In the genomic region with DNA sequence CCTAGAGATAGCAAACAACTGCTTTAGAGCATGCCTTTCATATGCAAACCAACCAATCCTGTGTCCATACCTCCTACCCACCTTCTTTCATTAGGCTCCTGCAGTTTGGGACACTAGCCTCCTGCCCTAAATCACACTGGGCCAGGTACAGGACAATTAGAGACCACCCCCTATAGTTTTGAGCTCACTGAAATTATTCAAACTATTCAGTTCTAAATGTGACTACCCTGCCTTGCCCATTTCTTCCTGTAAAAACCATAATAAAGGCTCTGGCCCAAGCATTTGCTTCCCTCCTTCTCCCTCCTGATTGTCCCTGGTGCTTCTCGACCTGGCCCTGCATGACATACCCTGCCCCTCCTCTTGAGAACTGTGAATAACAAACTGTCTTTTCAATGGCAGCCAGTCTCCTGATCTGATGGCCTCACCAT, we compare ENCODE assay signal across 1 cellular context.
A peak's percentile ranks its signal among the peaks of the same experiment; 100 is the strongest.
TF ChIP-seq lines count a peak whose summit lies in the region.

No MANE protein-coding gene starts in this region.

TF ChIP-seq in GM23338, 12 proteins besides CTCF, POLR2A, EP300 and RAD21 (continued from another document):
- TF ChIP-seq, protein P1, sequence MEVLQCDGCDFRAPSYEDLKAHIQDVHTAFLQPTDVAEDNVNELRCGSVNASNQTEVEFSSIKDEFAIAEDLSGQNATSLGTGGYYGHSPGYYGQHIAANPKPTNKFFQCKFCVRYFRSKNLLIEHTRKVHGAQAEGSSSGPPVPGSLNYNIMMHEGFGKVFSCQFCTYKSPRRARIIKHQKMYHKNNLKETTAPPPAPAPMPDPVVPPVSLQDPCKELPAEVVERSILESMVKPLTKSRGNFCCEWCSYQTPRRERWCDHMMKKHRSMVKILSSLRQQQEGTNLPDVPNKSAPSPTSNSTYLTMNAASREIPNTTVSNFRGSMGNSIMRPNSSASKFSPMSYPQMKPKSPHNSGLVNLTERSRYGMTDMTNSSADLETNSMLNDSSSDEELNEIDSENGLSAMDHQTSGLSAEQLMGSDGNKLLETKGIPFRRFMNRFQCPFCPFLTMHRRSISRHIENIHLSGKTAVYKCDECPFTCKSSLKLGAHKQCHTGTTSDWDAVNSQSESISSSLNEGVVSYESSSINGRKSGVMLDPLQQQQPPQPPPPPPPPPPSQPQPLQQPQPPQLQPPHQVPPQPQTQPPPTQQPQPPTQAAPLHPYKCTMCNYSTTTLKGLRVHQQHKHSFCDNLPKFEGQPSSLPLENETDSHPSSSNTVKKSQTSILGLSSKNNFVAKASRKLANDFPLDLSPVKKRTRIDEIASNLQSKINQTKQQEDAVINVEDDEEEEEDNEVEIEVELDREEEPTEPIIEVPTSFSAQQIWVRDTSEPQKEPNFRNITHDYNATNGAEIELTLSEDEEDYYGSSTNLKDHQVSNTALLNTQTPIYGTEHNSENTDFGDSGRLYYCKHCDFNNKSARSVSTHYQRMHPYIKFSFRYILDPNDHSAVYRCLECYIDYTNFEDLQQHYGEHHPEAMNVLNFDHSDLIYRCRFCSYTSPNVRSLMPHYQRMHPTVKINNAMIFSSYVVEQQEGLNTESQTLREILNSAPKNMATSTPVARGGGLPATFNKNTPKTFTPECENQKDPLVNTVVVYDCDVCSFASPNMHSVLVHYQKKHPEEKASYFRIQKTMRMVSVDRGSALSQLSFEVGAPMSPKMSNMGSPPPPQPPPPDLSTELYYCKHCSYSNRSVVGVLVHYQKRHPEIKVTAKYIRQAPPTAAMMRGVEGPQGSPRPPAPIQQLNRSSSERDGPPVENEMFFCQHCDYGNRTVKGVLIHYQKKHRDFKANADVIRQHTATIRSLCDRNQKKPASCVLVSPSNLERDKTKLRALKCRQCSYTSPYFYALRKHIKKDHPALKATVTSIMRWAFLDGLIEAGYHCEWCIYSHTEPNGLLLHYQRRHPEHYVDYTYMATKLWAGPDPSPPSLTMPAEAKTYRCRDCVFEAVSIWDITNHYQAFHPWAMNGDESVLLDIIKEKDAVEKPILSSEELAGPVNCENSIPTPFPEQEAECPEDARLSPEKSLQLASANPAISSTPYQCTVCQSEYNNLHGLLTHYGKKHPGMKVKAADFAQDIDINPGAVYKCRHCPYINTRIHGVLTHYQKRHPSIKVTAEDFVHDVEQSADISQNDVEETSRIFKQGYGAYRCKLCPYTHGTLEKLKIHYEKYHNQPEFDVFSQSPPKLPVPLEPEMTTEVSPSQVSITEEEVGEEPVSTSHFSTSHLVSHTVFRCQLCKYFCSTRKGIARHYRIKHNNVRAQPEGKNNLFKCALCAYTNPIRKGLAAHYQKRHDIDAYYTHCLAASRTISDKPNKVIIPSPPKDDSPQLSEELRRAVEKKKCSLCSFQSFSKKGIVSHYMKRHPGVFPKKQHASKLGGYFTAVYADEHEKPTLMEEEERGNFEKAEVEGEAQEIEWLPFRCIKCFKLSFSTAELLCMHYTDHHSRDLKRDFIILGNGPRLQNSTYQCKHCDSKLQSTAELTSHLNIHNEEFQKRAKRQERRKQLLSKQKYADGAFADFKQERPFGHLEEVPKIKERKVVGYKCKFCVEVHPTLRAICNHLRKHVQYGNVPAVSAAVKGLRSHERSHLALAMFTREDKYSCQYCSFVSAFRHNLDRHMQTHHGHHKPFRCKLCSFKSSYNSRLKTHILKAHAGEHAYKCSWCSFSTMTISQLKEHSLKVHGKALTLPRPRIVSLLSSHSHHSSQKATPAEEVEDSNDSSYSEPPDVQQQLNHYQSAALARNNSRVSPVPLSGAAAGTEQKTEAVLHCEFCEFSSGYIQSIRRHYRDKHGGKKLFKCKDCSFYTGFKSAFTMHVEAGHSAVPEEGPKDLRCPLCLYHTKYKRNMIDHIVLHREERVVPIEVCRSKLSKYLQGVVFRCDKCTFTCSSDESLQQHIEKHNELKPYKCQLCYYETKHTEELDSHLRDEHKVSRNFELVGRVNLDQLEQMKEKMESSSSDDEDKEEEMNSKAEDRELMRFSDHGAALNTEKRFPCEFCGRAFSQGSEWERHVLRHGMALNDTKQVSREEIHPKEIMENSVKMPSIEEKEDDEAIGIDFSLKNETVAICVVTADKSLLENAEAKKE (CRISPR knock-in tag; IDR thresholded peaks at IDR 0.05), result peak; percentile 100
- TF ChIP-seq, protein P2, sequence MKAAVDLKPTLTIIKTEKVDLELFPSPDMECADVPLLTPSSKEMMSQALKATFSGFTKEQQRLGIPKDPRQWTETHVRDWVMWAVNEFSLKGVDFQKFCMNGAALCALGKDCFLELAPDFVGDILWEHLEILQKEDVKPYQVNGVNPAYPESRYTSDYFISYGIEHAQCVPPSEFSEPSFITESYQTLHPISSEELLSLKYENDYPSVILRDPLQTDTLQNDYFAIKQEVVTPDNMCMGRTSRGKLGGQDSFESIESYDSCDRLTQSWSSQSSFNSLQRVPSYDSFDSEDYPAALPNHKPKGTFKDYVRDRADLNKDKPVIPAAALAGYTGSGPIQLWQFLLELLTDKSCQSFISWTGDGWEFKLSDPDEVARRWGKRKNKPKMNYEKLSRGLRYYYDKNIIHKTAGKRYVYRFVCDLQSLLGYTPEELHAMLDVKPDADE (IDR thresholded peaks at IDR 0.05), result no peak; the same call in 1 of the 2 replicates
- TF ChIP-seq POLR2AphosphoS5 (IDR thresholded peaks at IDR 0.05; ENCODE audit: low read depth) (peak; percentile 78), EZH2phosphoT487 (IDR thresholded peaks at IDR 0.05; ENCODE audit: unreplicated experiment) (no peak)
TF ChIP-seq in GM23338: peak in this region for 6.
